7 cellular contexts compared by ENCODE assay signal in genomic region chr9:131396626-131397025, GRCh38. TPM values are rescaled to one million over a fixed set of nuclear protein-coding genes. Genes with fewer than 3 reads are reported as not detected.
DNase-seq lines count a peak whose midpoint lies in the region; ATAC-seq, FAIRE-seq and TF ChIP-seq lines count a peak whose summit lies in the region.

No MANE protein-coding gene starts in this region.

- CTCF ChIA-PET in activated CD8-positive, alpha-beta T cell treated with anti-CD3 and anti-CD28 coated beads for 36 hours (lab: Charles Lee), result interaction anchor here (0.8 to 2.6 kb wide), 4 partner anchors 9 to 219 kb away, joined by 3 to 11 read pairs (median 6); no protein-coding TSS in a partner anchor

- peaks cover 68 to 78% (median 73%) of the 10 kb centered on the region in 4 donors for H3K4me1 ChIP-seq in stomach
- H3K4me1 ChIP-seq in pancreas, result peaks cover 37 to 52% (median 48%) of the 10 kb centered on the region in 3 donors

- 35 to 48% (median 39%) methylated on average over 3 of the region's 3 CpGs for WGBS in stomach, 5 donors
- 36 to 42% methylated on average over 3 of the region's 3 CpGs for WGBS in pancreas, 2 donors

- TF ChIP-seq CTCF in HFF-Myc (IDR thresholded peaks at IDR 0.05; ENCODE audit: low read depth, low read length, missing control alignments) (no peak), stomach (IDR thresholded peaks at IDR 0.05) (no peak), pancreas (IDR thresholded peaks at IDR 0.05) (no peak)
- no peak for TF ChIP-seq CTCF in activated CD8-positive, alpha-beta T cell treated with anti-CD3 and anti-CD28 coated beads for 36 hours (IDR thresholded peaks at IDR 0.05)

- H3K9me3 Mint-ChIP-seq in activated CD8-positive, alpha-beta T cell treated with anti-CD3 and anti-CD28 coated beads for 36 hours, result no peaks in the 10 kb centered on the region

- TF ChIP-seq POLR2A in stomach (IDR thresholded peaks at IDR 0.05), result no peak

- peaks cover 29% of the 10 kb centered on the region for H3K36me3 Mint-ChIP-seq in activated CD8-positive, alpha-beta T cell treated with anti-CD3 and anti-CD28 coated beads for 36 hours (ENCODE audit: low read depth)

- no peaks in the 10 kb centered on the region for H3K27me3 Mint-ChIP-seq in activated CD8-positive, alpha-beta T cell treated with anti-CD3 and anti-CD28 coated beads for 36 hours

- H3K27ac ChIP-seq in stomach (peak overlapping the region; percentile 58 to 99 (median 96)), pancreas (peak overlapping the region in 2 of 4 donors; percentile 95 to 96)

- H3K4me3 ChIP-seq in HFF-Myc (replicated peaks; ENCODE audit: low read depth, low read length) (peak overlapping the region; percentile 84), iPS-11a (ENCODE audit: low read depth, low read length) (peak overlapping the region; percentile 29), stomach (peak overlapping the region in 3 of 4 donors; percentile 5 to 86 (median 68)), pancreas (peak overlapping the region in 1 of 4 donors; percentile 66)

- no peaks in the 10 kb centered on the region for H3K9me3 ChIP-seq in stomach
- H3K9me3 ChIP-seq in pancreas, result no peaks in the 10 kb centered on the region

- no peak for ATAC-seq in activated CD8-positive, alpha-beta T cell treated with anti-CD3 and anti-CD28 coated beads for 36 hours
- no peak for ATAC-seq in pancreas

- peaks cover 62% of the 10 kb centered on the region for H3K4me1 Mint-ChIP-seq in activated CD8-positive, alpha-beta T cell treated with anti-CD3 and anti-CD28 coated beads for 36 hours (ENCODE audit: low read depth)

- intact Hi-C loops in activated CD8-positive, alpha-beta T cell treated with anti-CD3 and anti-CD28 coated beads for 36 hours (cut with micrococcal nuclease), result no loop called here
- intact Hi-C loops in stomach (cut with DNase I; ENCODE audit: low total_unique reads), result no loop called here
- intact Hi-C loops in pancreas (cut with DNase I), result no loop called here

- peak overlapping the region; percentile 95 for H3K27ac Mint-ChIP-seq in activated CD8-positive, alpha-beta T cell treated with anti-CD3 and anti-CD28 coated beads for 36 hours

- peak overlapping the region; percentile 95 for H3K4me3 Mint-ChIP-seq in activated CD8-positive, alpha-beta T cell treated with anti-CD3 and anti-CD28 coated beads for 36 hours

- no peak for FAIRE-seq in pancreas (lab: Jason Lieb, UNC)

- no peak for TF ChIP-seq EP300 in stomach (IDR thresholded peaks at IDR 0.05)

- POLR2A ChIA-PET in activated CD8-positive, alpha-beta T cell treated with anti-CD3 and anti-CD28 coated beads for 36 hours (lab: Charles Lee), result interaction anchor here (0.9 to 4.4 kb wide), 10 partner anchors 10 to 271 kb away, joined by 3 to 59 read pairs (median 4); partner anchors contain the start of gene NUP214

- H3K27me3 ChIP-seq in stomach (no peaks in the 10 kb centered on the region), pancreas (no peaks in the 10 kb centered on the region)

- DNase-seq in HFF-Myc (ENCODE audit: extremely low read depth, low read depth) (no peak), stomach (no peak), cerebellar nuclear complex (lab: John Stamatoyannopoulos, UW) (no peak), pancreas (no peak)
- DNase-seq in activated CD8-positive, alpha-beta T cell treated with anti-CD3 and anti-CD28 coated beads for 36 hours, result no peak
- no peak for DNase-seq in stimulated activated CD4-positive, alpha-beta T cell treated with anti-CD3 and anti-CD28 coated beads, Interleukin-1b, Interleukin-23, amount 100 ng/mL, for 48 hours

- no peaks in the 10 kb centered on the region for H3K36me3 ChIP-seq in stomach
- no peaks in the 10 kb centered on the region for H3K36me3 ChIP-seq in pancreas

RNA-seq across cellular contexts. Expression of gene PRRC2B, which starts 2.7 kb away (rescaled TPM):
- 100 to 1,000 TPM; 134 to 141 TPM for total RNA-seq in activated CD8-positive, alpha-beta T cell treated with anti-CD3 and anti-CD28 coated beads for 36 hours
- total RNA-seq in stomach, result 100 to 1,000 TPM in 3 of 5 donors, 10 to 100 TPM in 2; 70.6 to 251 (median 135) TPM
- 10 to 100 TPM; 26.3 to 36.4 (median 30.5) TPM for polyA plus RNA-seq in stomach
- 100 to 1,000 TPM in 2 of 6 donors, 10 to 100 TPM in 4; 67.4 to 132 (median 94.9) TPM for total RNA-seq in pancreas
- 10 to 100 TPM; 44.8 to 77.9 TPM for polyA plus RNA-seq in pancreas
